Comparison of ENCODE assay signal across 8 cellular contexts in the genomic region with DNA sequence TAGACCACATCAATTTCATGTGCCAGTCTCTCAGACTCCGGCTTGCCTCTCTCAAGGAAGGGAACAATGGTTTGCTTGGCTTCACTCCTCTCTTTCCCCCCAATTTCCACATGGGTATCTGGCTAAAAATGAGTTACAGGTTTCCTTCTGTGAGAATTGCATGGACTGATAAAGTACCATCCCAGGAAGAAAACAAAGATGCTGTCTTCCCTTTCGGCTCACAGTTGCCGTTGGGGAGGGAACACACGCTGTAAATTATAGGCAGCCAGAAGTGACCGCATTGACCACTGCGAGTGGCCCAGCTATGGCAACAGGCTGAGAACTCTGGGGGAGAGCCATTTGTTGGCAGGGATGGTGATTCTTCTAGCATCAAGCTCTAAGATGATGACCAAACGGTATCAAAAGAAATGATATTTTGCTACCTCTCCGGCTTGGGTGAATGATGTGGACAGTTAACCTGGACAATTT. TPM values are rescaled to one million over a fixed set of nuclear protein-coding genes. Genes with fewer than 3 reads are reported as not detected.
DNase-seq lines count a peak whose midpoint lies in the region; ATAC-seq lines count a peak whose summit lies in the region.

No MANE protein-coding gene starts in this region.

- no peak for ATAC-seq in natural killer cell treated with Interleukin-12 subunit alpha and Interleukin-12 subunit beta and Interleukin-15 and Interleukin-18, amount 100 ng/mL, for 72 hours
- ATAC-seq in HG03457 (IDR thresholded peaks at IDR 0.05; ENCODE audit: unreplicated experiment) = no peak

- peak overlapping the region; percentile 91 for H3K27ac Mint-ChIP-seq in activated naive CD8-positive, alpha-beta T cell treated with anti-CD3 and anti-CD28 coated beads for 36 hours
- peak overlapping the region; percentile 95 for H3K27ac Mint-ChIP-seq in natural killer cell treated with Interleukin-12 subunit alpha and Interleukin-12 subunit beta and Interleukin-15 and Interleukin-18, amount 100 ng/mL, for 72 hours

- no peaks in the 10 kb centered on the region for H3K9me3 Mint-ChIP-seq in activated naive CD8-positive, alpha-beta T cell treated with anti-CD3 and anti-CD28 coated beads for 36 hours
- H3K9me3 Mint-ChIP-seq in natural killer cell treated with Interleukin-12 subunit alpha and Interleukin-12 subunit beta and Interleukin-15 and Interleukin-18, amount 100 ng/mL, for 72 hours = no peaks in the 10 kb centered on the region

- H3K27me3 Mint-ChIP-seq in activated naive CD8-positive, alpha-beta T cell treated with anti-CD3 and anti-CD28 coated beads for 36 hours = peaks cover 5% of the 10 kb centered on the region
- no peaks in the 10 kb centered on the region for H3K27me3 Mint-ChIP-seq in natural killer cell treated with Interleukin-12 subunit alpha and Interleukin-12 subunit beta and Interleukin-15 and Interleukin-18, amount 100 ng/mL, for 72 hours

- H3K4me1 Mint-ChIP-seq in activated naive CD8-positive, alpha-beta T cell treated with anti-CD3 and anti-CD28 coated beads for 36 hours = peaks cover 96% of the 10 kb centered on the region
- H3K4me1 Mint-ChIP-seq in natural killer cell treated with Interleukin-12 subunit alpha and Interleukin-12 subunit beta and Interleukin-15 and Interleukin-18, amount 100 ng/mL, for 72 hours (ENCODE audit: low read depth in 2 of 2) = peaks cover 87 to 97% of the 10 kb centered on the region in 2 donors

- H3K4me3 Mint-ChIP-seq in activated naive CD8-positive, alpha-beta T cell treated with anti-CD3 and anti-CD28 coated beads for 36 hours = peak overlapping the region; percentile 92
- peak overlapping the region; percentile 98 for H3K4me3 Mint-ChIP-seq in natural killer cell treated with Interleukin-12 subunit alpha and Interleukin-12 subunit beta and Interleukin-15 and Interleukin-18, amount 100 ng/mL, for 72 hours

- peaks cover 13% of the 10 kb centered on the region for H3K36me3 Mint-ChIP-seq in activated naive CD8-positive, alpha-beta T cell treated with anti-CD3 and anti-CD28 coated beads for 36 hours
- peaks cover 4% of the 10 kb centered on the region for H3K36me3 Mint-ChIP-seq in natural killer cell treated with Interleukin-12 subunit alpha and Interleukin-12 subunit beta and Interleukin-15 and Interleukin-18, amount 100 ng/mL, for 72 hours

- DNase-seq in CMK (ENCODE audit: low read depth) (peak; percentile 88), LHCN-M2 (ENCODE audit: low read depth) (peak; percentile 64), UCSD-AML1 (lab: John Stamatoyannopoulos, UW; ENCODE audit: unreplicated experiment) (no peak), NCI-H524 treated with DMSO at 0.1 percent for 48 hours (lab: John Stamatoyannopoulos, UW) (no peak)
- no peak for DNase-seq in activated naive CD8-positive, alpha-beta T cell treated with anti-CD3 and anti-CD28 coated beads for 36 hours
- DNase-seq in natural killer cell treated with Interleukin-12 subunit alpha and Interleukin-12 subunit beta and Interleukin-15 and Interleukin-18, amount 100 ng/mL, for 72 hours (ENCODE audit: low spot score) = no peak
- no peak for DNase-seq in activated CD4-positive, CD25-positive, alpha-beta regulatory T cell treated with anti-CD3 and anti-CD28 coated beads, Interleukin-2, amount 50 U/mL, for 72 hours

RNA-seq across cellular contexts. Expression of a gene that starts 2.8 kb away (rescaled TPM):
- total RNA-seq in LHCN-M2 (2014; rRNA removed) = 31.2 and 43.9 TPM in 2 replicates
- 29.7 TPM for polyA plus RNA-seq in LHCN-M2 (2012)
- total RNA-seq in activated naive CD8-positive, alpha-beta T cell treated with anti-CD3 and anti-CD28 coated beads for 36 hours = 10 to 100 TPM; 16.6 to 18.0 TPM
- 100 to 1,000 TPM in 1 of 2 donors, 10 to 100 TPM in 1; 67.8 to 121 TPM for total RNA-seq in natural killer cell treated with Interleukin-12 subunit alpha and Interleukin-12 subunit beta and Interleukin-15 and Interleukin-18, amount 100 ng/mL, for 72 hours

Comparison
In these comparisons a context has a peak if more than half of its experiments do, and no peak if none do; other contexts are left out.
1. DNase-seq: peak in CMK (single experiment) and LHCN-M2 (single experiment); none in activated naive CD8-positive, alpha-beta T cell treated with anti-CD3 and anti-CD28 coated beads for 36 hours (single experiment), natural killer cell treated with Interleukin-12 subunit alpha and Interleukin-12 subunit beta and Interleukin-15 and Interleukin-18, amount 100 ng/mL, for 72 hours (single experiment), UCSD-AML1 (single experiment), NCI-H524 treated with DMSO at 0.1 percent for 48 hours (single experiment) and activated CD4-positive, CD25-positive, alpha-beta regulatory T cell treated with anti-CD3 and anti-CD28 coated beads, Interleukin-2, amount 50 U/mL, for 72 hours (single experiment).